Comparison of ENCODE assay signal across 1 cellular context in genomic region chr12:55940065-55940732, GRCh38.
TF ChIP-seq lines count a peak whose summit lies in the region.

No MANE protein-coding gene starts in this region.

TF ChIP-seq in HepG2, 621 proteins besides CTCF, POLR2A, EP300 and RAD21 (continued from another document and continues in another):
- TF ChIP-seq HMGXB4 (CRISPR knock-in tag; IDR thresholded peaks at IDR 0.05; ENCODE audit: borderline replicate concordance in 1 of 2, low read depth in 1 of 2) (peak; percentile 69 to 70; a peak in 3 of 4 replicates), ZNF816 (CRISPR knock-in tag; IDR thresholded peaks at IDR 0.05; ENCODE audit: borderline replicate concordance) (no peak), KDM5A (IDR thresholded peaks at IDR 0.05; ENCODE audit: borderline replicate concordance, low read length) (no peak), ZBTB7A (CRISPR knock-in tag; IDR thresholded peaks at IDR 0.05) (no peak), ZNF691 (CRISPR knock-in tag; IDR thresholded peaks at IDR 0.05; ENCODE audit: borderline replicate concordance, low read depth) (no peak), NFIB (CRISPR knock-in tag; IDR thresholded peaks at IDR 0.05; ENCODE audit: borderline replicate concordance) (no peak), ZNF570 (CRISPR knock-in tag; IDR thresholded peaks at IDR 0.05; ENCODE audit: borderline replicate concordance) (no peak), ZNF740 (CRISPR knock-in tag; IDR thresholded peaks at IDR 0.05) (no peak), KAT7 (CRISPR knock-in tag; IDR thresholded peaks at IDR 0.05; ENCODE audit: borderline replicate concordance) (no peak), ZBTB20 (CRISPR knock-in tag; IDR thresholded peaks at IDR 0.05; ENCODE audit: borderline replicate concordance, low read depth) (no peak), ZNF7 (CRISPR knock-in tag; IDR thresholded peaks at IDR 0.05) (no peak), FOXA3 (CRISPR knock-in tag; IDR thresholded peaks at IDR 0.05) (0 out of 2 replicates have a peak, but pooled peaks have one; percentile 11), ZNF333 (CRISPR knock-in tag; IDR thresholded peaks at IDR 0.05; ENCODE audit: borderline replicate concordance) (no peak), TIGD3 (CRISPR knock-in tag; IDR thresholded peaks at IDR 0.05; ENCODE audit: borderline replicate concordance) (no peak), KDM6A (CRISPR knock-in tag; IDR thresholded peaks at IDR 0.05; ENCODE audit: low read depth) (no peak), ZNF382 (CRISPR knock-in tag; IDR thresholded peaks at IDR 0.05; ENCODE audit: borderline replicate concordance) (no peak), ZC3H4 (CRISPR knock-in tag; IDR thresholded peaks at IDR 0.05; ENCODE audit: borderline replicate concordance) (no peak), TGIF2 (CRISPR knock-in tag; IDR thresholded peaks at IDR 0.05) (no peak), ZBTB43 (CRISPR knock-in tag; conservative IDR thresholded peaks at IDR 0.05) (no peak), SMARCC2 (IDR thresholded peaks at IDR 0.05) (no peak), HMGXB3 (CRISPR knock-in tag; IDR thresholded peaks at IDR 0.05; ENCODE audit: borderline replicate concordance) (peak; percentile 69; the same call in 1 of the 2 replicates), TRIM22 (IDR thresholded peaks at IDR 0.05) (no peak), ZNF772 (CRISPR knock-in tag; IDR thresholded peaks at IDR 0.05) (0 out of 2 replicates have a peak, but pooled peaks have one; percentile 56), MYC (CRISPR knock-in tag; IDR thresholded peaks at IDR 0.05; ENCODE audit: borderline replicate concordance) (peak; percentile 35; the same call in 1 of the 2 replicates), ARID4A (CRISPR knock-in tag; IDR thresholded peaks at IDR 0.05; ENCODE audit: borderline replicate concordance) (peak; percentile 63), RBAK (CRISPR knock-in tag; IDR thresholded peaks at IDR 0.05) (no peak), ZMYM3 (CRISPR knock-in tag; IDR thresholded peaks at IDR 0.05) (0 out of 2 replicates have a peak, but pooled peaks have one; percentile 13), GZF1 (CRISPR knock-in tag; IDR thresholded peaks at IDR 0.05) (no peak), MED13 (CRISPR knock-in tag; IDR thresholded peaks at IDR 0.05) (no peak), BORCS8-MEF2B (CRISPR knock-in tag; IDR thresholded peaks at IDR 0.05) (peak; percentile 12; the same call in 1 of the 2 replicates), FOXO4 (CRISPR knock-in tag; conservative IDR thresholded peaks at IDR 0.05) (no peak), POLR2G (IDR thresholded peaks at IDR 0.05; ENCODE audit: low read depth, low read length) (no peak), ZNF317 (CRISPR knock-in tag; IDR thresholded peaks at IDR 0.05) (no peak), TCF7L2 (IDR thresholded peaks at IDR 0.05; ENCODE audit: low read depth, low read length) (no peak), ZNF33A (CRISPR knock-in tag; IDR thresholded peaks at IDR 0.05; ENCODE audit: borderline replicate concordance) (no peak), MXD3 (CRISPR knock-in tag; IDR thresholded peaks at IDR 0.05) (no peak), HOXA5 (CRISPR knock-in tag; IDR thresholded peaks at IDR 0.05) (0 out of 2 replicates have a peak, but pooled peaks have one; percentile 40), ZNF30 (CRISPR knock-in tag; IDR thresholded peaks at IDR 0.05) (no peak), ZNF274 (CRISPR knock-in tag; IDR thresholded peaks at IDR 0.05) (peak; percentile 79; the same call in 1 of the 2 replicates), ZNF574 (CRISPR knock-in tag; IDR thresholded peaks at IDR 0.05) (peak; percentile 48; the same call in 1 of the 2 replicates), ZIK1 (CRISPR knock-in tag; IDR thresholded peaks at IDR 0.05; ENCODE audit: borderline replicate concordance, low read depth) (no peak)
